Comparison of ENCODE assay signal across 27 cellular contexts in genomic region chr11:117878314-117878938, GRCh38. TPM values are rescaled to one million over a fixed set of nuclear protein-coding genes. Genes with fewer than 3 reads are reported as not detected.
DNase-seq lines count a peak whose midpoint lies in the region; ATAC-seq, FAIRE-seq and TF ChIP-seq lines count a peak whose summit lies in the region.
"Had no signal": no experiment of that assay in that cellular context is flagged by ENCODE, and none has a peak within 500 bp of the region (broad histone marks: within the 10 kb centered on the region; RNA-seq: fewer than 3 reads in every experiment).

No MANE protein-coding gene starts in this region.

- no peak for ATAC-seq in HG03159 (IDR thresholded peaks at IDR 0.05; ENCODE audit: unreplicated experiment)
- no peak for ATAC-seq in HG03469 (IDR thresholded peaks at IDR 0.05; ENCODE audit: unreplicated experiment)
- ATAC-seq: activated CD8-positive, alpha-beta T cell treated with anti-CD3 and anti-CD28 coated beads, Interleukin-2, amount 10 ng/mL, durations not matched to agents 7 days and 5 days; activated naive CD8-positive, alpha-beta T cell treated with anti-CD3 and anti-CD28 coated beads, Interleukin-2, amount 50 U/mL, for 24 hours; foreskin keratinocyte; GM12878; mucosa of descending colon; Panc1; right lobe of liver; stimulated activated naive CD8-positive, alpha-beta T cell treated with anti-CD3 and anti-CD28 coated beads, Interleukin-15, amount 100 ng/mL, for 72 hours had no signal

- no peak for FAIRE-seq in RCC 7860 (lab: Jason Lieb, UNC)
- FAIRE-seq: GM12878, keratinocyte had no signal

- H3K27ac Mint-ChIP-seq in osteocyte (ENCODE audit: unreplicated experiment) = no peak overlapping the region
- H3K27ac Mint-ChIP-seq: activated CD8-positive, alpha-beta T cell treated with anti-CD3 and anti-CD28 coated beads, Interleukin-2, amount 10 ng/mL, durations not matched to agents 7 days and 5 days; activated naive CD8-positive, alpha-beta T cell treated with anti-CD3 and anti-CD28 coated beads, Interleukin-2, amount 50 U/mL, for 24 hours; stimulated activated naive CD8-positive, alpha-beta T cell treated with anti-CD3 and anti-CD28 coated beads, Interleukin-15, amount 100 ng/mL, for 72 hours had no signal

- no peak overlapping the region for H3K4me3 Mint-ChIP-seq in osteocyte (ENCODE audit: unreplicated experiment)
- H3K4me3 Mint-ChIP-seq: activated CD8-positive, alpha-beta T cell treated with anti-CD3 and anti-CD28 coated beads, Interleukin-2, amount 10 ng/mL, durations not matched to agents 7 days and 5 days; activated naive CD8-positive, alpha-beta T cell treated with anti-CD3 and anti-CD28 coated beads, Interleukin-2, amount 50 U/mL, for 24 hours; stimulated activated naive CD8-positive, alpha-beta T cell treated with anti-CD3 and anti-CD28 coated beads, Interleukin-15, amount 100 ng/mL, for 72 hours had no signal

- no peak for TF ChIP-seq CTCF in osteocyte (IDR thresholded peaks at IDR 0.05)

- peaks cover 81% of the 10 kb centered on the region for H3K27me3 Mint-ChIP-seq in osteocyte (ENCODE audit: unreplicated experiment)

- DNase-seq in HCEC 1CT (peak; percentile 15), M059J (ENCODE audit: low read depth) (peak; percentile 4), islet precursor cell (peak; percentile 29), osteocyte (ENCODE audit: extremely low spot score, unreplicated experiment) (peak; percentile 57), RCC 7860 (ENCODE audit: low spot score) (no peak)
- DNase-seq: activated CD4-positive, alpha-beta T cell treated with anti-CD3 and anti-CD28 coated beads for 4 hours; activated CD8-positive, alpha-beta T cell treated with anti-CD3 and anti-CD28 coated beads, Interleukin-2, amount 10 ng/mL, durations not matched to agents 7 days and 5 days; activated gamma-delta T cell treated with Interleukin-2 at 50 U/mL for 16 hours; activated naive CD8-positive, alpha-beta T cell treated with anti-CD3 and anti-CD28 coated beads, Interleukin-2, amount 50 U/mL, for 24 hours; activated T-cell treated with anti-CD3 and anti-CD28 coated beads, Interleukin-2, amount 50 U/mL, for 1 hour; foreskin keratinocyte; KBM-7; mucosa of descending colon; NCI-H1930; NCI-H524 treated with DMSO at 0.1 percent for 48 hours; right lobe of liver; SHP77; stimulated activated CD4-positive, alpha-beta T cell treated with anti-CD3 and anti-CD28 coated beads, Interleukin-12 subunit alpha, Interleukin-12 subunit beta, amount 100 ng/mL, for 4 hours; stimulated activated CD4-positive, alpha-beta T cell treated with anti-CD3 and anti-CD28 coated beads, Interleukin-2, amount 100 ng/mL, for 48 hours; stimulated activated naive CD8-positive, alpha-beta T cell treated with anti-CD3 and anti-CD28 coated beads, Interleukin-15, amount 100 ng/mL, for 72 hours had no signal

- no peaks in the 10 kb centered on the region for H3K9me3 Mint-ChIP-seq in osteocyte (ENCODE audit: unreplicated experiment)
- H3K9me3 Mint-ChIP-seq: activated naive CD8-positive, alpha-beta T cell treated with anti-CD3 and anti-CD28 coated beads, Interleukin-2, amount 50 U/mL, for 24 hours; stimulated activated naive CD8-positive, alpha-beta T cell treated with anti-CD3 and anti-CD28 coated beads, Interleukin-15, amount 100 ng/mL, for 72 hours had no signal

- no peaks in the 10 kb centered on the region for H3K36me3 Mint-ChIP-seq in osteocyte (ENCODE audit: unreplicated experiment)

- peaks cover 12% of the 10 kb centered on the region for H3K4me1 Mint-ChIP-seq in osteocyte (ENCODE audit: unreplicated experiment)

RNA-seq across cellular contexts. Expression of gene FXYD6, which starts 2.0 kb away (rescaled TPM):
- 0.12 and 0.86 TPM in 2 replicates for total RNA-seq in M059J (2014; rRNA removed; shearing (Covaris generic))
- total RNA-seq in osteocyte = 0.99 and 1.7 TPM in 2 replicates
- total RNA-seq: foreskin keratinocyte had no signal

RNA-seq across cellular contexts. Expression of gene TMPRSS13, which starts 50.8 kb away (rescaled TPM):
- not detected in 2 replicates for total RNA-seq in M059J (2014; rRNA removed; shearing (Covaris generic))
- total RNA-seq in osteocyte = not detected in 2 replicates
- total RNA-seq: esophagus muscularis mucosa had no signal

RNA-seq across cellular contexts. Expression of gene FXYD2, which starts 53.9 kb away (rescaled TPM):
- total RNA-seq in M059J (2014; rRNA removed; shearing (Covaris generic)) = not detected in 2 replicates
- total RNA-seq in osteocyte = 0.91 TPM in 1 of 2 replicates, not detected in the other
- total RNA-seq: foreskin keratinocyte, H4 had no signal
